ENCODE assay signal across 35 cellular contexts in the genomic region with DNA sequence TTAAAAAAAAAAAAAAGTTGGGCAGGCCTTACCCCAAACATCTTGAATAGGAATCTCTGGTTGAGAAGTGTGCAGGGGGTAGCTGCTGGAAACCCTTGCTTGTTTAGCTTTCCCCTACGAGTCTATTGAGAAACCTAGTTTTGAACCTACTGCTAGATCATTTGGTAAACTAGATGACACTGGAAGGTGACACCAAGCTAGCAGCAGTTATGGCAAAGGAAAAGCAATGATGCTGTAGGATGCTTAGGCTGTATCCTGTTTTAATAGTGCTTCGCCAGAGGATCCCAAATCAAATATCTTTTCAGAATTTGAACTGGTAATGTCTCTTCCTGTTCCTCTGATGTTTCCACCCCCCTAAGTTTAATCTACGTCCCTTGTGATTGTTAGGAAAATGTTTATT.
"Had no signal": no experiment of that assay in that cellular context is flagged by ENCODE, and none has a peak within 500 bp of the region (broad histone marks: within the 10 kb centered on the region; RNA-seq: fewer than 3 reads in every experiment).

No MANE protein-coding gene starts in this region.

- H3K9me3 ChIP-seq: MG63 had no signal

- DNase-seq: Karpas-422, Kasumi-1, MG63, MM.1S, MV-4-11, NCI-H1048, NCI-H1092, NCI-H1092 treated with DMSO at 0.1 percent for 48 hours, NCI-H1105, NCI-H1105 treated with DMSO at 0.1 percent for 48 hours, NCI-H1417, NCI-H1417 treated with DMSO at 0.1 percent for 48 hours, NCI-H1436, NCI-H1436 treated with DMSO at 0.1 percent for 48 hours, NCI-H146, NCI-H1694, NCI-H1694 treated with DMSO at 0.1 percent for 48 hours, NCI-H187, NCI-H187 treated with DMSO at 0.1 percent for 48 hours, NCI-H1930, NCI-H2029, NCI-H2029 treated with DMSO at 0.1 percent for 48 hours, NCI-H2081, NCI-H2081 treated with DMSO at 0.1 percent for 48 hours, NCI-H2107, NCI-H2171, NCI-H2171 treated with DMSO at 0.1 percent for 48 hours, NCI-H2227 treated with DMSO at 0.1 percent for 48 hours, NCI-H226, NCI-H345, NCI-H446, NCI-H446 treated with DMSO at 0.1 percent for 48 hours, NCI-H510A, NCI-H510A treated with DMSO at 0.1 percent for 48 hours, NCI-H524 had no signal

- H3K4me3 ChIP-seq: MG63 had no signal

- H3K27me3 ChIP-seq: MG63 had no signal
